In the genomic region with DNA sequence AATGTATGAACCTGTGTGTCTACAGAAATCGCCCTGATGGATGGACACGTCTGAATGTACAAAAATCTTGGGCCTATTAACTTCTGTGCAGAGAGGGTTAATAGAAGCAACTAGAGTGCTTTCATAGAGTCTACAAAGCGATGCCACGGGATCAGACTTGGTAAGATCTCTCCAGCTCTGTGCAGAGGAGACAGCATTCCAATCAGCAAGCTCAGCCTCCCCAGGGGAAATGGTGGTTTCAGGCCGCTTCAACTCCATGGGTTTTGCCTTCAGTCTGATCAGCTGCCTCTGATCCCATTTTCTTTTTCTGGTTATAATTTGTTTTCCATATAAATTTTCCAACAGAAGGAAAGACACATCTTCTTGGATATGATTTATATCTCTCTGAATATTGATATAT, we compare ENCODE assay signal across 30 cellular contexts. TPM values are rescaled to one million over a fixed set of nuclear protein-coding genes. Genes with fewer than 3 reads are reported as not detected.
DNase-seq lines count a peak whose midpoint lies in the region; ATAC-seq and TF ChIP-seq lines count a peak whose summit lies in the region.
"Had no signal": no experiment of that assay in that cellular context is flagged by ENCODE, and none has a peak within 500 bp of the region (broad histone marks: within the 10 kb centered on the region; RNA-seq: fewer than 3 reads in every experiment).

No MANE protein-coding gene starts in this region.

- H2AFZ ChIP-seq in osteoblast (ENCODE audit: low read length), result no peak overlapping the region

- POLR2A ChIA-PET in CD4-positive, alpha-beta memory T cell (lab: Charles Lee; ENCODE audit: partially characterized antibody), result no interaction called here

- H3K27me3 ChIP-seq in endodermal cell (ENCODE audit: control insufficient read depth, insufficient read depth, low read length, poor library complexity, severe bottlenecking) (no peaks in the 10 kb centered on the region), osteoblast (ENCODE audit: insufficient read depth, low read length) (no peaks in the 10 kb centered on the region)
- no peaks in the 10 kb centered on the region for H3K27me3 ChIP-seq in CD4-positive, alpha-beta memory T cell (ENCODE audit: insufficient read depth, low read length)
- H3K27me3 ChIP-seq: heart right ventricle had no signal

- no peaks in the 10 kb centered on the region for H3K36me3 Mint-ChIP-seq in endodermal cell (ENCODE audit: low read depth)
- H3K36me3 Mint-ChIP-seq in CD4-positive, alpha-beta memory T cell, result no peaks in the 10 kb centered on the region
- H3K36me3 Mint-ChIP-seq: activated naive CD4-positive, alpha-beta T cell treated with anti-CD3 and anti-CD28 coated beads, Interleukin-2, amount 50 U/mL, for 72 hours; natural killer cell had no signal

- TF ChIP-seq CTCF in C4-2B (conservative IDR thresholded peaks at IDR 0.05) (no peak), endodermal cell (conservative IDR thresholded peaks at IDR 0.05) (no peak), osteoblast (IDR thresholded peaks at IDR 0.05; ENCODE audit: extremely low read depth, low read depth, low read length) (no peak)

- intact Hi-C loops in CD4-positive, alpha-beta memory T cell (cut with micrococcal nuclease), result no loop called here

- ATAC-seq in HG03097 (IDR thresholded peaks at IDR 0.05; ENCODE audit: low FRiP score, unreplicated experiment), result no peak
- ATAC-seq: activated naive CD4-positive, alpha-beta T cell treated with anti-CD3 and anti-CD28 coated beads, Interleukin-2, amount 50 U/mL, for 72 hours; heart right ventricle; natural killer cell had no signal

- 93 to 95% methylated on average over 4 to 5 of the region's 5 CpGs for WGBS in endodermal cell (ENCODE audit: insufficient coverage in 1 of 2, insufficient read length in 1 of 2), 2 experiments

- no peak overlapping the region for H3K9ac ChIP-seq in endodermal cell (ENCODE audit: extremely low read depth, low read length, poor library complexity, severe bottlenecking)

- H3K36me3 ChIP-seq in endodermal cell (ENCODE audit: control insufficient read depth, insufficient read depth, low read length) (no peaks in the 10 kb centered on the region), osteoblast (ENCODE audit: insufficient read depth, low read length) (no peaks in the 10 kb centered on the region)
- no peaks in the 10 kb centered on the region for H3K36me3 ChIP-seq in CD4-positive, alpha-beta memory T cell (ENCODE audit: insufficient read depth, low read length)
- H3K36me3 ChIP-seq: cardiac muscle cell, heart right ventricle had no signal

- no peaks in the 10 kb centered on the region for H3K9me3 ChIP-seq in endodermal cell (ENCODE audit: control insufficient read depth, low read length)
- no peaks in the 10 kb centered on the region for H3K9me3 ChIP-seq in osteoblast (ENCODE audit: low read depth, low read length)
- H3K9me3 ChIP-seq in CD4-positive, alpha-beta memory T cell (ENCODE audit: control insufficient read depth in 1 of 2, low read length in 2 of 2), result no peaks in the 10 kb centered on the region

- peaks cover 4% of the 10 kb centered on the region for H3K9me3 Mint-ChIP-seq in endodermal cell
- H3K9me3 Mint-ChIP-seq in CD4-positive, alpha-beta memory T cell, result peaks cover 0 to 6% (median 0%) of the 10 kb centered on the region in 8 donors
- H3K9me3 Mint-ChIP-seq: activated naive CD4-positive, alpha-beta T cell treated with anti-CD3 and anti-CD28 coated beads, Interleukin-2, amount 50 U/mL, for 72 hours; natural killer cell; stimulated activated naive CD8-positive, alpha-beta T cell treated with anti-CD3 and anti-CD28 coated beads, Interleukin-15, Interleukin-2, amounts not matched to agents 100 ng/mL and 50 ng/mL, for 24 hours had no signal

- no peak overlapping the region for H3K27ac Mint-ChIP-seq in endodermal cell
- H3K27ac Mint-ChIP-seq in CD4-positive, alpha-beta memory T cell, result no peak overlapping the region
- H3K27ac Mint-ChIP-seq: natural killer cell; stimulated activated naive CD8-positive, alpha-beta T cell treated with anti-CD3 and anti-CD28 coated beads, Interleukin-15, Interleukin-2, amounts not matched to agents 100 ng/mL and 50 ng/mL, for 24 hours had no signal

- peaks cover 2% of the 10 kb centered on the region for H3K27me3 Mint-ChIP-seq in endodermal cell (ENCODE audit: insufficient read depth)
- H3K27me3 Mint-ChIP-seq in CD4-positive, alpha-beta memory T cell, result no peaks in the 10 kb centered on the region
- H3K27me3 Mint-ChIP-seq: stimulated activated naive CD8-positive, alpha-beta T cell treated with anti-CD3 and anti-CD28 coated beads, Interleukin-15, Interleukin-2, amounts not matched to agents 100 ng/mL and 50 ng/mL, for 24 hours had no signal

- no peaks in the 10 kb centered on the region for H3K79me2 ChIP-seq in osteoblast (ENCODE audit: insufficient read depth, low read length)

- CTCF ChIA-PET in CD4-positive, alpha-beta memory T cell (lab: Charles Lee; ENCODE audit: partially characterized antibody), result no interaction called here

- H3K4me1 ChIP-seq in endodermal cell (ENCODE audit: control insufficient read depth, insufficient read depth, low read length), result no peaks in the 10 kb centered on the region
- H3K4me1 ChIP-seq in osteoblast (ENCODE audit: insufficient read depth, low read length), result no peaks in the 10 kb centered on the region
- no peaks in the 10 kb centered on the region for H3K4me1 ChIP-seq in CD4-positive, alpha-beta memory T cell (ENCODE audit: insufficient read depth, low read length)

- H3K4me1 Mint-ChIP-seq in endodermal cell, result no peaks in the 10 kb centered on the region
- no peaks in the 10 kb centered on the region for H3K4me1 Mint-ChIP-seq in CD4-positive, alpha-beta memory T cell
- H3K4me1 Mint-ChIP-seq: natural killer cell had no signal

- H3K4me2 ChIP-seq in osteoblast (ENCODE audit: insufficient read depth, low read length), result no peak overlapping the region

- H3K4me3 ChIP-seq in endodermal cell (ENCODE audit: low read length) (no peak overlapping the region), osteoblast (ENCODE audit: insufficient read depth, low read length) (no peak overlapping the region)
- no peak overlapping the region for H3K4me3 ChIP-seq in CD4-positive, alpha-beta memory T cell (ENCODE audit: low read length in 2 of 2)
- H3K4me3 ChIP-seq: cardiac muscle cell, coronary artery, heart right ventricle, skin epidermis had no signal

- H3K4me3 Mint-ChIP-seq in endodermal cell, result no peak overlapping the region
- no peak overlapping the region for H3K4me3 Mint-ChIP-seq in CD4-positive, alpha-beta memory T cell
- H3K4me3 Mint-ChIP-seq: natural killer cell; stimulated activated naive CD8-positive, alpha-beta T cell treated with anti-CD3 and anti-CD28 coated beads, Interleukin-15, Interleukin-2, amounts not matched to agents 100 ng/mL and 50 ng/mL, for 24 hours had no signal

- H4K20me1 ChIP-seq in osteoblast (ENCODE audit: insufficient read depth, low read length), result no peaks in the 10 kb centered on the region

- DNase-seq in NCI-H226 (peak; percentile 28), endodermal cell (peak; percentile 13), osteoblast (ENCODE audit: insufficient read length, low spot score, missing footprints) (peak; percentile 94)
- DNase-seq in stimulated activated naive CD4-positive, alpha-beta T cell treated with Interleukin-2 at 50 U/mL for 16 hours (lab: John Stamatoyannopoulos, UW), result no peak
- no peak for DNase-seq in stimulated activated CD8-positive, alpha-beta memory T cell treated with anti-CD3 and anti-CD28 coated beads, Interleukin-4, amount 100 ng/mL, for 48 hours
- DNase-seq in CD4-positive, alpha-beta memory T cell, result no peak
- DNase-seq: activated CD4-positive, alpha-beta T cell treated with anti-CD3 and anti-CD28 coated beads for 48 hours; activated CD8-positive, alpha-beta memory T cell treated with anti-CD3 and anti-CD28 coated beads for 24 hours; activated T-cell treated with anti-CD3 and anti-CD28 coated beads for 4 hours; amygdala; DMS153; effector CD8-positive, alpha-beta T cell; foreskin fibroblast; HCEC 1CT; heart right ventricle; midbrain; natural killer cell; NCI-H1417 treated with DMSO at 0.1 percent for 48 hours; NCI-H2107; occipital lobe; SHP77 treated with DMSO at 0.1 percent for 48 hours; stimulated activated CD4-positive, alpha-beta T cell treated with anti-CD3 and anti-CD28 coated beads, Interleukin-1b, Interleukin-23, amount 100 ng/mL, for 48 hours; SW 1271 had no signal

- H3K27ac ChIP-seq in C4-2B, result peak overlapping the region; percentile 86
- H3K27ac ChIP-seq in endodermal cell (ENCODE audit: low read depth, low read length), result no peak overlapping the region
- H3K27ac ChIP-seq in osteoblast (ENCODE audit: low read depth, low read length), result no peak overlapping the region
- H3K27ac ChIP-seq in CD4-positive, alpha-beta memory T cell (ENCODE audit: low read depth, low read length), result no peak overlapping the region
- H3K27ac ChIP-seq: cardiac muscle cell, coronary artery, heart right ventricle, skin epidermis had no signal

RNA-seq across cellular contexts. Expression of gene COBL, which starts 35.1 kb away (rescaled TPM):
- 10 to 100 TPM; 27.5 to 28.3 TPM for total RNA-seq in endodermal cell
- polyA plus RNA-seq in endodermal cell (2013, experiment 1 of 2), result 4.2 TPM
- 3.6 TPM for polyA plus RNA-seq in endodermal cell (2013, experiment 2 of 2)
- total RNA-seq in osteoblast, result under 0.01 TPM in 2 replicates
- total RNA-seq in CD4-positive, alpha-beta memory T cell, result not detected
- polyA plus RNA-seq in CD4-positive, alpha-beta memory T cell, result not detected
- total RNA-seq: activated naive CD4-positive, alpha-beta T cell treated with anti-CD3 and anti-CD28 coated beads, Interleukin-2, amount 50 U/mL, for 72 hours; natural killer cell had no signal

Comparison
In these comparisons a context has a peak if more than half of its experiments do, and no peak if none do; other contexts are left out.
1. DNase-seq: peak in NCI-H226 (single experiment), endodermal cell (single experiment) and osteoblast (single experiment); none in stimulated activated naive CD4-positive, alpha-beta T cell treated with Interleukin-2 at 50 U/mL for 16 hours (single experiment), stimulated activated CD8-positive, alpha-beta memory T cell treated with anti-CD3 and anti-CD28 coated beads, Interleukin-4, amount 100 ng/mL, for 48 hours (single experiment) and CD4-positive, alpha-beta memory T cell (0 of 5).
2. RNA of gene COBL, which starts 35.1 kb away (total RNA-seq): 27.5 to 28.3 TPM in endodermal cell; under 0.01 TPM in osteoblast and not detected in CD4-positive, alpha-beta memory T cell; every median in the first group is over 10 times any median in the second.